ENCODE assay signal across 1 cellular context in the genomic region with DNA sequence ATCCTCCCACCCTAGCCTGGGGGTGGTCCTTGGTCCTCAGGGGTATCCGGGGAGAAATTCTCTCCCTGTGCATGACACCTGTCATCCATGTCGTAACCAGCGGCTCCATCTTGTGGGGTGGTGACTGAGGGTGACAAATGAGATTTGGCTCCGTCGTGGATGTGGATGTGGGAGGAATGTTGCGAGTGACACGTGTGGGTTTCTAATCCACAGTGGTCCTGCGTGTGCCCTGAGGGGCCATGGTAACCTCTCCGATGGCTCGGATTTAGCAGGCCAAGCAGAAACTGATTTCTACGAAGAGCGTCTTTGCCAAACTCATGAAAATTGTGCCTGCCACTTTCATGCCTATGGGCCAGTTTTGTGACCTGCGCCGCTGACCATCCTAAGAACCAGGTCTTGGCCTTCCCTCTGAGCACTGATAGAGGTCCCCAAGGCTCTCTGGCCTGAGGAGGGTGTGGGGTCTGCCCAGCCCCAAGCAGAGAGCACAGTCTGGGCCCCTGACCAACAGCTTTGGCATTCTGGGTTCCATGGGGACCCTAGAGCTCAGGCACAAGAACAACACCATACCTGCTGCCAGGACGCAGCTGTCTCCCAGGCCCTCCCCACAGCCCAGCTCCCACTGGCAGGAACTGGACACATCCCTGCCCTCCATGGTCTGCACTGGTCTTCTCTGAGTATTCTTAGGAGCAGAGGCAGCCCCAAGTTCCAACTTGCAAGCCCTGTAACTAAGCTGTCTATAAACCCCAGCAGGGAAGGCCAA.
TF ChIP-seq lines count a peak whose summit lies in the region.

No MANE protein-coding gene starts in this region.

TF ChIP-seq in HepG2, 621 proteins besides CTCF, POLR2A, EP300 and RAD21 (continued from another document):
- TF ChIP-seq, protein P1, sequence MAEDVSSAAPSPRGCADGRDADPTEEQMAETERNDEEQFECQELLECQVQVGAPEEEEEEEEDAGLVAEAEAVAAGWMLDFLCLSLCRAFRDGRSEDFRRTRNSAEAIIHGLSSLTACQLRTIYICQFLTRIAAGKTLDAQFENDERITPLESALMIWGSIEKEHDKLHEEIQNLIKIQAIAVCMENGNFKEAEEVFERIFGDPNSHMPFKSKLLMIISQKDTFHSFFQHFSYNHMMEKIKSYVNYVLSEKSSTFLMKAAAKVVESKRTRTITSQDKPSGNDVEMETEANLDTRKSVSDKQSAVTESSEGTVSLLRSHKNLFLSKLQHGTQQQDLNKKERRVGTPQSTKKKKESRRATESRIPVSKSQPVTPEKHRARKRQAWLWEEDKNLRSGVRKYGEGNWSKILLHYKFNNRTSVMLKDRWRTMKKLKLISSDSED (CRISPR knock-in tag; IDR thresholded peaks at IDR 0.05): no peak
- no peak for TF ChIP-seq RFX1 (IDR thresholded peaks at IDR 0.05)
- TF ChIP-seq ZBTB42 (CRISPR knock-in tag; IDR thresholded peaks at IDR 0.05): no peak
- no peak for TF ChIP-seq POLR2AphosphoS2 (IDR thresholded peaks at IDR 0.05; ENCODE audit: low read depth, low read length)
- TF ChIP-seq, protein P2, sequence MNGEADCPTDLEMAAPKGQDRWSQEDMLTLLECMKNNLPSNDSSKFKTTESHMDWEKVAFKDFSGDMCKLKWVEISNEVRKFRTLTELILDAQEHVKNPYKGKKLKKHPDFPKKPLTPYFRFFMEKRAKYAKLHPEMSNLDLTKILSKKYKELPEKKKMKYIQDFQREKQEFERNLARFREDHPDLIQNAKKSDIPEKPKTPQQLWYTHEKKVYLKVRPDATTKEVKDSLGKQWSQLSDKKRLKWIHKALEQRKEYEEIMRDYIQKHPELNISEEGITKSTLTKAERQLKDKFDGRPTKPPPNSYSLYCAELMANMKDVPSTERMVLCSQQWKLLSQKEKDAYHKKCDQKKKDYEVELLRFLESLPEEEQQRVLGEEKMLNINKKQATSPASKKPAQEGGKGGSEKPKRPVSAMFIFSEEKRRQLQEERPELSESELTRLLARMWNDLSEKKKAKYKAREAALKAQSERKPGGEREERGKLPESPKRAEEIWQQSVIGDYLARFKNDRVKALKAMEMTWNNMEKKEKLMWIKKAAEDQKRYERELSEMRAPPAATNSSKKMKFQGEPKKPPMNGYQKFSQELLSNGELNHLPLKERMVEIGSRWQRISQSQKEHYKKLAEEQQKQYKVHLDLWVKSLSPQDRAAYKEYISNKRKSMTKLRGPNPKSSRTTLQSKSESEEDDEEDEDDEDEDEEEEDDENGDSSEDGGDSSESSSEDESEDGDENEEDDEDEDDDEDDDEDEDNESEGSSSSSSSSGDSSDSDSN (CRISPR knock-in tag; IDR thresholded peaks at IDR 0.05): 0 out of 2 replicates have a peak, but pooled peaks have one; percentile 34
- TF ChIP-seq KMT2A (CRISPR knock-in tag; IDR thresholded peaks at IDR 0.05): no peak
